Comparison of ENCODE assay signal across 18 cellular contexts in genomic region chr4:165915215-165915614, GRCh38. TPM values are rescaled to one million over a fixed set of nuclear protein-coding genes. Genes with fewer than 3 reads are reported as not detected.
DNase-seq lines count a peak whose midpoint lies in the region; ATAC-seq and TF ChIP-seq lines count a peak whose summit lies in the region.
"Had no signal": no experiment of that assay in that cellular context is flagged by ENCODE, and none has a peak within 500 bp of the region (broad histone marks: within the 10 kb centered on the region; RNA-seq: fewer than 3 reads in every experiment).

No MANE protein-coding gene starts in this region.

- peak; percentile 61 for ATAC-seq in foreskin keratinocyte
- ATAC-seq in lower lobe of right lung: no peak
- ATAC-seq: A549, GM23338, HepG2 had no signal

- H3K4me1 ChIP-seq in OCI-LY7 (ENCODE audit: insufficient read depth, low read length, poor library complexity, severe bottlenecking) (peaks cover 15% of the 10 kb centered on the region), foreskin keratinocyte (peaks cover 6% of the 10 kb centered on the region), testis (no peaks in the 10 kb centered on the region), lower lobe of right lung (no peaks in the 10 kb centered on the region)
- H3K4me1 ChIP-seq: A549, BLaER1, Caco-2 had no signal

- no TSS peak for BruUV-seq in OCI-LY7 (replicated peaks; lab: Mats Ljungman, UMichigan)

- peaks cover 19% of the 10 kb centered on the region for H3K4me1 Mint-ChIP-seq in nephron progenitor cell
- H3K4me1 Mint-ChIP-seq: CD8-positive, alpha-beta memory T cell; GM23338 had no signal

- H3K27me3 ChIP-seq in foreskin keratinocyte: no peaks in the 10 kb centered on the region
- H3K27me3 ChIP-seq in testis: no peaks in the 10 kb centered on the region
- H3K27me3 ChIP-seq in lower lobe of right lung (ENCODE audit: low read depth): no peaks in the 10 kb centered on the region
- H3K27me3 ChIP-seq: BLaER1 had no signal

- H3K36me3 Mint-ChIP-seq in nephron progenitor cell (ENCODE audit: low read depth): no peaks in the 10 kb centered on the region
- H3K36me3 Mint-ChIP-seq: CD8-positive, alpha-beta memory T cell had no signal

- no peak for TF ChIP-seq POLR2A in testis (IDR thresholded peaks at IDR 0.05)

- H3K9me2 ChIP-seq in OCI-LY7 (ENCODE audit: insufficient read depth, low read length): no peaks in the 10 kb centered on the region

- POLR2A ChIA-PET in OCI-LY7 (lab: Charles Lee): interaction anchor here (0.8 to 1.3 kb wide), 6 partner anchors 8 to 47 kb away, joined by 3 to 5 read pairs (median 4); no protein-coding TSS in a partner anchor

- no peak overlapping the region for H3K27ac Mint-ChIP-seq in nephron progenitor cell
- H3K27ac Mint-ChIP-seq: CD8-positive, alpha-beta memory T cell; GM23338 had no signal

- H3K4me3 ChIP-seq in OCI-LY7 (ENCODE audit: low read depth, low read length, poor library complexity, severe bottlenecking) (no peak overlapping the region), testis (no peak overlapping the region), lower lobe of right lung (no peak overlapping the region)
- H3K4me3 ChIP-seq: A549, BLaER1, GM23338 had no signal

- TF ChIP-seq CTCF in OCI-LY7 (conservative IDR thresholded peaks at IDR 0.05; ENCODE audit: low read length): no peak
- no peak for TF ChIP-seq CTCF in foreskin keratinocyte (conservative IDR thresholded peaks at IDR 0.05)
- no peak for TF ChIP-seq CTCF in nephron progenitor cell (IDR thresholded peaks at IDR 0.05)
- no peak for TF ChIP-seq CTCF in testis (IDR thresholded peaks at IDR 0.05)
- TF ChIP-seq CTCF in lower lobe of right lung (IDR thresholded peaks at IDR 0.05): no peak

- H3K4me2 ChIP-seq in OCI-LY7 (ENCODE audit: low read length): no peak overlapping the region
- H3K4me2 ChIP-seq: A549, BLaER1, GM23338 had no signal

- CTCF ChIA-PET in OCI-LY7 (lab: Charles Lee; ENCODE audit: unreplicated experiment): no interaction called here

- H3K27ac ChIP-seq in OCI-LY7 (ENCODE audit: low read depth, low read length, poor library complexity, severe bottlenecking): no peak overlapping the region
- H3K27ac ChIP-seq in foreskin keratinocyte: no peak overlapping the region
- H3K27ac ChIP-seq in testis: no peak overlapping the region
- H3K27ac ChIP-seq in lower lobe of right lung: no peak overlapping the region
- H3K27ac ChIP-seq: A549, BLaER1 had no signal

- H3K9me3 ChIP-seq in OCI-LY7 (ENCODE audit: low read length) (no peaks in the 10 kb centered on the region), testis (no peaks in the 10 kb centered on the region), lower lobe of right lung (no peaks in the 10 kb centered on the region)
- H3K9me3 ChIP-seq: A549, BLaER1, Caco-2 had no signal

- H4K20me1 ChIP-seq in OCI-LY7 (ENCODE audit: insufficient read depth, low read length): no peaks in the 10 kb centered on the region
- H4K20me1 ChIP-seq: BLaER1 had no signal

- peak overlapping the region; percentile 20 for H3K4me3 Mint-ChIP-seq in nephron progenitor cell
- H3K4me3 Mint-ChIP-seq: CD8-positive, alpha-beta memory T cell; GM23338 had no signal

- H3K79me2 ChIP-seq in OCI-LY7 (ENCODE audit: insufficient read depth, low read depth, low read length): no peaks in the 10 kb centered on the region

- WGBS in testis, 2 donors: 55 to 65% methylated on average over 3 of the region's 3 CpGs

- H3K9me3 Mint-ChIP-seq in nephron progenitor cell: no peaks in the 10 kb centered on the region
- H3K9me3 Mint-ChIP-seq: GM23338 had no signal

- DNase-seq in HT1080 (ENCODE audit: low read depth): peak; percentile 17
- DNase-seq in OCI-LY7 (ENCODE audit: low spot score): no peak
- DNase-seq in foreskin keratinocyte: peak in 1 of 2 donors; percentile 37
- no peak for DNase-seq in nephron progenitor cell
- DNase-seq in testis: no peak
- DNase-seq in GDM1 (lab: John Stamatoyannopoulos, UW): no peak
- no peak for DNase-seq in lower lobe of right lung
- DNase-seq in ACHN: no peak
- DNase-seq: AML-193; Caco-2; CD8-positive, alpha-beta memory T cell; DMS53; H7 had no signal

- intact Hi-C loops in OCI-LY7 (cut with micrococcal nuclease; ENCODE audit: unreplicated experiment): no loop called here
- intact Hi-C loops in testis (cut with DNase I; ENCODE audit: low total_unique reads): no loop called here
- intact Hi-C loops in lower lobe of right lung (cut with DNase I): no loop called here

- peak overlapping the region; percentile 37 for H2AFZ ChIP-seq in OCI-LY7 (ENCODE audit: low read length)
- H2AFZ ChIP-seq: GM23338 had no signal

- peaks cover 4% of the 10 kb centered on the region for H3K27me3 Mint-ChIP-seq in nephron progenitor cell (ENCODE audit: low read depth, poor library complexity)
- H3K27me3 Mint-ChIP-seq: CD8-positive, alpha-beta memory T cell had no signal

- in situ Hi-C loops in ACHN (cut with HindIII; ENCODE audit: low pct_ligation_motif_present, low pct_unique_long_range_greater_than_20kb, low sequenced_read_pairs): no loop called here

- H3K36me3 ChIP-seq in OCI-LY7 (ENCODE audit: insufficient read depth, low read length) (no peaks in the 10 kb centered on the region), testis (ENCODE audit: low read depth, missing control alignments) (no peaks in the 10 kb centered on the region), lower lobe of right lung (no peaks in the 10 kb centered on the region)
- H3K36me3 ChIP-seq: BLaER1 had no signal

RNA-seq across cellular contexts. Expression of gene TLL1, which starts 42.2 kb away (rescaled TPM):
- 0.31 TPM in 1 of 2 replicates, not detected in the other for total RNA-seq in HT1080 (2014; rRNA removed; shearing (Covaris generic))
- polyA plus RNA-seq in HT1080 (2015; cell fraction: cytosol; rRNA removed): 0.02 and 0.03 TPM in 2 replicates
- polyA plus RNA-seq in HT1080 (2015; cell fraction: nucleus; rRNA removed): 0.05 TPM in 1 of 2 replicates, not detected in the other
- 0.23 and 0.44 TPM in 2 replicates for total RNA-seq in OCI-LY7 (2014; rRNA removed; shearing (Covaris generic))
- total RNA-seq in OCI-LY7 (2022) (2.9 and 3.9 TPM in 2 replicates), foreskin keratinocyte (1.5 and 3.5 TPM in 2 replicates), testis (1 to 10 TPM in 1 of 2 donors, under 1 TPM in 1; 0.94 to 1.1 TPM), lower lobe of right lung (4.7 TPM)
- polyA plus RNA-seq in foreskin keratinocyte (0.25 and 0.52 TPM in 2 replicates), testis (ENCODE audit: insufficient read depth, low read depth, low replicate concordance) (0.71 TPM)
- total RNA-seq: CD8-positive, alpha-beta memory T cell; HepG2; HT-29 had no signal
- polyA plus RNA-seq: CD8-positive, alpha-beta memory T cell; HepG2 had no signal
